35 cellular contexts compared by ENCODE assay signal in genomic region chr15:77674327-77674726, GRCh38. TPM values are rescaled to one million over a fixed set of nuclear protein-coding genes. Genes with fewer than 3 reads are reported as not detected.
"Had no signal": no experiment of that assay in that cellular context is flagged by ENCODE, and none has a peak within 500 bp of the region (broad histone marks: within the 10 kb centered on the region; RNA-seq: fewer than 3 reads in every experiment).

No MANE protein-coding gene starts in this region.

- H3K27me3 ChIP-seq: ascending aorta had no signal

- DNase-seq: activated CD4-positive, alpha-beta T cell treated with anti-CD3 and anti-CD28 coated beads, Interleukin-2, amount 10 ng/mL, durations not matched to agents 24 days and 14 days; activated CD4-positive, alpha-beta T cell treated with anti-CD3 and anti-CD28 coated beads, Interleukin-2, amount 50 U/mL, for 4 hours; activated CD4-positive, CD25-positive, alpha-beta regulatory T cell; activated CD8-positive, alpha-beta T cell treated with anti-CD3 and anti-CD28 coated beads for 36 hours; activated effector memory CD4-positive, alpha-beta T cell treated with anti-CD3 and anti-CD28 coated beads, Interleukin-2, amount 50 U/mL, for 16 hours; activated naive CD4-positive, alpha-beta T cell; activated naive CD4-positive, alpha-beta T cell treated with anti-CD3 and anti-CD28 coated beads, Interleukin-2, amount 50 U/mL, for 16 hours; activated naive CD8-positive, alpha-beta T cell treated with anti-CD3 and anti-CD28 coated beads for 36 hours; activated T-cell treated with anti-CD3 and anti-CD28 coated beads, Interleukin-2, amount 50 U/mL, for 1 hour; activated T-cell treated with anti-CD3 and anti-CD28 coated beads, Interleukin-2, amount 50 U/mL, for 72 hours; amniotic stem cell; caudate nucleus; NCI-H1105; NCI-H1436; NCI-H1694; NCI-H1930; NCI-H2081 treated with DMSO at 0.1 percent for 48 hours; NCI-H226; NCI-H446 treated with DMSO at 0.1 percent for 48 hours; NCI-H524; NCI-H69; SHP77; SJCRH30; T1000; WERI-Rb-1 had no signal

- H3K27ac ChIP-seq: ascending aorta, breast epithelium, KMS-11, SJCRH30, SK-N-MC, WERI-Rb-1 had no signal

- H3K4me2 ChIP-seq: KMS-11 had no signal

- H3K4me3 ChIP-seq: ascending aorta, breast epithelium, SJCRH30, SK-N-MC had no signal

- H3K4me1 ChIP-seq: ascending aorta, breast epithelium, SJCRH30 had no signal

- H3K9ac ChIP-seq: KMS-11 had no signal

- H3K9me3 ChIP-seq: ascending aorta, breast epithelium, SJCRH30 had no signal

- H3K36me3 ChIP-seq: ascending aorta, breast epithelium, SJCRH30, WERI-Rb-1 had no signal

RNA-seq across cellular contexts. Expression of gene LINGO1, which starts 41.6 kb away (rescaled TPM):
- total RNA-seq: activated CD4-positive, alpha-beta T cell treated with anti-CD3 and anti-CD28 coated beads, Interleukin-2, amount 10 ng/mL, durations not matched to agents 24 days and 14 days; activated CD8-positive, alpha-beta memory T cell treated with anti-CD3 and anti-CD28 coated beads for 36 hours; activated CD8-positive, alpha-beta T cell treated with anti-CD3 and anti-CD28 coated beads for 36 hours; activated naive CD8-positive, alpha-beta T cell treated with anti-CD3 and anti-CD28 coated beads for 36 hours; activated T-helper 17 cell treated with anti-CD3 and anti-CD28 coated beads, Interleukin-2, amount 50 U/mL, for 72 hours; M059J; RPMI7951; T-helper 1 cell treated with Interleukin-12 subunit alpha and Interleukin-12 subunit beta and Interleukin-4 antibody, amounts not matched to agents 30 ng/mL and 1 ng/mL, for 36 hours; T-helper 2 cell treated with Interferon-gamma antibody and Interleukin-4, amounts not matched to agents 100 ng/mL and 5 ng/mL, for 36 hours had no signal
